ENCODE assay signal across 2 cellular contexts in genomic region chr6:142322504-142323198, GRCh38.
A peak's percentile ranks its signal among the peaks of the same experiment; 100 is the strongest.
TF ChIP-seq lines count a peak whose summit lies in the region.

No MANE protein-coding gene starts in this region.

TF ChIP-seq in IMR-90, 13 proteins besides CTCF, POLR2A, EP300 and RAD21:
- TF ChIP-seq SMC3 (IDR thresholded peaks at IDR 0.05; ENCODE audit: low read depth, low read length) (no peak), CEBPB (IDR thresholded peaks at IDR 0.05; ENCODE audit: low read depth, low read length) (peak; percentile 34; the same call in 1 of the 2 replicates)

TF ChIP-seq in HepG2, 621 proteins besides CTCF, POLR2A, EP300 and RAD21:
- TF ChIP-seq NONO (IDR thresholded peaks at IDR 0.05) (no peak), NONO (CRISPR knock-in tag; conservative IDR thresholded peaks at IDR 0.05) (no peak), ZNF234 (CRISPR knock-in tag; conservative IDR thresholded peaks at IDR 0.05) (no peak), MBNL3 (CRISPR knock-in tag; conservative IDR thresholded peaks at IDR 0.05) (no peak), ZNF253 (CRISPR knock-in tag; IDR thresholded peaks at IDR 0.05; ENCODE audit: borderline replicate concordance) (no peak), STAG1 (CRISPR knock-in tag; IDR thresholded peaks at IDR 0.05) (no peak), MTF1 (CRISPR knock-in tag; IDR thresholded peaks at IDR 0.05) (no peak), PAWR (CRISPR knock-in tag; IDR thresholded peaks at IDR 0.05; ENCODE audit: borderline replicate concordance) (no peak), ZBTB40 (IDR thresholded peaks at IDR 0.05) (no peak), ZBTB40 (CRISPR knock-in tag; IDR thresholded peaks at IDR 0.05) (no peak), ZFAT (CRISPR knock-in tag; conservative IDR thresholded peaks at IDR 0.05) (no peak), ZSCAN20 (CRISPR knock-in tag; IDR thresholded peaks at IDR 0.05; ENCODE audit: borderline replicate concordance) (no peak), SATB2 (CRISPR knock-in tag; IDR thresholded peaks at IDR 0.05) (no peak)
- TF ChIP-seq, protein P1, sequence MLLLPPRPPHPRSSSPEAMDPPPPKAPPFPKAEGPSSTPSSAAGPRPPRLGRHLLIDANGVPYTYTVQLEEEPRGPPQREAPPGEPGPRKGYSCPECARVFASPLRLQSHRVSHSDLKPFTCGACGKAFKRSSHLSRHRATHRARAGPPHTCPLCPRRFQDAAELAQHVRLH (CRISPR knock-in tag; IDR thresholded peaks at IDR 0.05; ENCODE audit: borderline replicate concordance, low read depth): no peak
- TF ChIP-seq, protein P2, sequence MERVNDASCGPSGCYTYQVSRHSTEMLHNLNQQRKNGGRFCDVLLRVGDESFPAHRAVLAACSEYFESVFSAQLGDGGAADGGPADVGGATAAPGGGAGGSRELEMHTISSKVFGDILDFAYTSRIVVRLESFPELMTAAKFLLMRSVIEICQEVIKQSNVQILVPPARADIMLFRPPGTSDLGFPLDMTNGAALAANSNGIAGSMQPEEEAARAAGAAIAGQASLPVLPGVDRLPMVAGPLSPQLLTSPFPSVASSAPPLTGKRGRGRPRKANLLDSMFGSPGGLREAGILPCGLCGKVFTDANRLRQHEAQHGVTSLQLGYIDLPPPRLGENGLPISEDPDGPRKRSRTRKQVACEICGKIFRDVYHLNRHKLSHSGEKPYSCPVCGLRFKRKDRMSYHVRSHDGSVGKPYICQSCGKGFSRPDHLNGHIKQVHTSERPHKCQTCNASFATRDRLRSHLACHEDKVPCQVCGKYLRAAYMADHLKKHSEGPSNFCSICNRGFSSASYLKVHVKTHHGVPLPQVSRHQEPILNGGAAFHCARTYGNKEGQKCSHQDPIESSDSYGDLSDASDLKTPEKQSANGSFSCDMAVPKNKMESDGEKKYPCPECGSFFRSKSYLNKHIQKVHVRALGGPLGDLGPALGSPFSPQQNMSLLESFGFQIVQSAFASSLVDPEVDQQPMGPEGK (CRISPR knock-in tag; IDR thresholded peaks at IDR 0.05): no peak
TF ChIP-seq in HepG2: peak in this region for 0.
